9 cellular contexts compared by ENCODE assay signal in the genomic region with DNA sequence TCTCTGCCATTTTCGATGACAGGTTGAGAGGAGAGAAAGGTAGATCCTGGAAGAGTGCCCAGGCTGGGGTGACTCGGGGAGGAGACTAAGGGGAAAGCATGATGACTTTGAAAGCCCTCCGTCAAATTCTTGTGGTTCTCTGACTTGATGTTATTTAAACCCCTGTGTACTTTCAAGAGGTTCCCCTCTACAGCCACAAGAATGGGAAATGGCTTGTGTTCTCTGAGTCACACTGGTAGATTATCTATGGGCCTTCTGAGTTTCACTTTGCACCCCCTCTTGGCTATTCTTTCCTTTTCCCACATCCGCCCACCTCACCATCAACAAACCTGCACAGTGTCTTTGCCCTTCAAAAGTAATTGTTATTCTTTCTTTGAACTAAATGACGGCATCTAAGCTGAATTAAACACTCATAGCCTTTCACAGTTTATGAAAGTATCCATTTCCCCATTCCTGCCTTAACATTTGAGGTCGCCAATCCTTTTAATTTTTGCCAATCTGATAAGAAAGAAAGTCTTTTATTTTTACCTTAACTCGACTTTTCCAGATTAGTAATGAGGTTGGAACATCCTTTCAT. TPM values are rescaled to one million over a fixed set of nuclear protein-coding genes. Genes with fewer than 3 reads are reported as not detected.
A peak's percentile ranks its signal among the peaks of the same experiment; 100 is the strongest.
DNase-seq lines count a peak whose midpoint lies in the region; ATAC-seq and TF ChIP-seq lines count a peak whose summit lies in the region.
"Had no signal": no experiment of that assay in that cellular context is flagged by ENCODE, and none has a peak within 500 bp of the region (broad histone marks: within the 10 kb centered on the region; RNA-seq: fewer than 3 reads in every experiment).

No MANE protein-coding gene starts in this region.

- H2AFZ ChIP-seq in DND-41 (ENCODE audit: low read depth, low read length), result no peak overlapping the region

- intact Hi-C loops in activated CD4-positive, alpha-beta T cell treated with anti-CD3 and anti-CD28 coated beads, Interleukin-2, amount 10 ng/mL, durations not matched to agents 24 days and 14 days (cut with micrococcal nuclease), result loop anchor here (1.0 to 10.0 kb wide), 7 partner anchors 19 to 1146 kb away; a partner anchor contains a TSS

- no peaks in the 10 kb centered on the region for H4K20me1 ChIP-seq in DND-41 (ENCODE audit: insufficient read depth, low read length)

- peak overlapping the region; percentile 94 for H3K27ac Mint-ChIP-seq in activated CD4-positive, alpha-beta T cell treated with anti-CD3 and anti-CD28 coated beads, Interleukin-2, amount 10 ng/mL, durations not matched to agents 24 days and 14 days

- H3K9me3 ChIP-seq in DND-41 (ENCODE audit: insufficient read depth, low read length, severe bottlenecking), result no peaks in the 10 kb centered on the region

- no peak overlapping the region; the same call in 1 of the 2 replicates for H3K9ac ChIP-seq in DND-41 (ENCODE audit: low read depth, low read length)

- H3K9me3 Mint-ChIP-seq in activated CD4-positive, alpha-beta T cell treated with anti-CD3 and anti-CD28 coated beads, Interleukin-2, amount 10 ng/mL, durations not matched to agents 24 days and 14 days, result peaks cover 3% of the 10 kb centered on the region

- H3K4me3 ChIP-seq in DND-41 (ENCODE audit: low read depth in 1 of 2, low read length in 2 of 2) (no peak overlapping the region), epithelial cell of esophagus (ENCODE audit: low read length) (no peak overlapping the region)

- peaks cover 45% of the 10 kb centered on the region for H3K4me1 Mint-ChIP-seq in activated CD4-positive, alpha-beta T cell treated with anti-CD3 and anti-CD28 coated beads, Interleukin-2, amount 10 ng/mL, durations not matched to agents 24 days and 14 days

- H3K27me3 Mint-ChIP-seq in activated CD4-positive, alpha-beta T cell treated with anti-CD3 and anti-CD28 coated beads, Interleukin-2, amount 10 ng/mL, durations not matched to agents 24 days and 14 days, result peaks cover 2% of the 10 kb centered on the region

- H3K27me3 ChIP-seq in DND-41 (ENCODE audit: insufficient read depth, low read length, poor library complexity), result no peaks in the 10 kb centered on the region

- peaks cover 2% of the 10 kb centered on the region for H3K36me3 Mint-ChIP-seq in activated CD4-positive, alpha-beta T cell treated with anti-CD3 and anti-CD28 coated beads, Interleukin-2, amount 10 ng/mL, durations not matched to agents 24 days and 14 days (ENCODE audit: low read depth)

- H3K4me2 ChIP-seq in DND-41 (ENCODE audit: insufficient read depth, low read length), result peak overlapping the region; percentile 43

- H3K79me2 ChIP-seq in DND-41 (ENCODE audit: insufficient read depth, low read length), result no peaks in the 10 kb centered on the region

- DNase-seq in DND-41, result peak; percentile 83
- peak; percentile 51 to 53 for DNase-seq in Kasumi-1 (lab: John Stamatoyannopoulos, UW)
- DNase-seq in activated CD4-positive, alpha-beta T cell treated with anti-CD3 and anti-CD28 coated beads, Interleukin-2, amount 10 ng/mL, durations not matched to agents 24 days and 14 days, result peak; percentile 90
- DNase-seq in epithelial cell of esophagus (ENCODE audit: low read depth), result peak; percentile 62
- peak; percentile 43 for DNase-seq in stimulated activated CD8-positive, alpha-beta memory T cell treated with anti-CD3 and anti-CD28 coated beads, Interleukin-15, amount 100 ng/mL, for 1 hour (ENCODE audit: low read depth)
- no peak for DNase-seq in NCI-H2171 (lab: John Stamatoyannopoulos, UW)
- DNase-seq in cortex of kidney (lab: John Stamatoyannopoulos, UW), result no peak
- DNase-seq: left cardiac atrium had no signal

- peak overlapping the region; percentile 96 for H3K27ac ChIP-seq in DND-41 (ENCODE audit: low read length)

- TF ChIP-seq CTCF in DND-41 (IDR thresholded peaks at IDR 0.05; ENCODE audit: borderline replicate concordance, extremely low read depth, low read length, poor library complexity, severe bottlenecking) (no peak), epithelial cell of esophagus (IDR thresholded peaks at IDR 0.05; ENCODE audit: insufficient read depth, low read depth, low read length, missing control alignments) (no peak)

- ATAC-seq in DND-41 (ENCODE audit: insufficient read depth, low read depth) (peak; percentile 87), GM21619 (IDR thresholded peaks at IDR 0.05; ENCODE audit: unreplicated experiment) (peak; percentile 62)

- H3K4me3 Mint-ChIP-seq in activated CD4-positive, alpha-beta T cell treated with anti-CD3 and anti-CD28 coated beads, Interleukin-2, amount 10 ng/mL, durations not matched to agents 24 days and 14 days, result peak overlapping the region; percentile 55

- H3K36me3 ChIP-seq in DND-41 (ENCODE audit: insufficient read depth, low read length), result no peaks in the 10 kb centered on the region

- H3K4me1 ChIP-seq in DND-41 (ENCODE audit: insufficient read depth, low read length), result peaks cover 54% of the 10 kb centered on the region

RNA-seq across cellular contexts. Expression of a gene that starts 24.1 kb away (rescaled TPM):
- total RNA-seq in activated CD4-positive, alpha-beta T cell treated with anti-CD3 and anti-CD28 coated beads, Interleukin-2, amount 10 ng/mL, durations not matched to agents 24 days and 14 days, result 76.5 and 79.9 TPM in 2 replicates

Comparison
In these comparisons a context has a peak if more than half of its experiments do, and no peak if none do; other contexts are left out.
1. DNase-seq: peak in DND-41 (single experiment), Kasumi-1 (2 of 2), activated CD4-positive, alpha-beta T cell treated with anti-CD3 and anti-CD28 coated beads, Interleukin-2, amount 10 ng/mL, durations not matched to agents 24 days and 14 days (single experiment), epithelial cell of esophagus (single experiment) and stimulated activated CD8-positive, alpha-beta memory T cell treated with anti-CD3 and anti-CD28 coated beads, Interleukin-15, amount 100 ng/mL, for 1 hour (single experiment); none in NCI-H2171 (single experiment) and cortex of kidney (single experiment).